12 cellular contexts compared by ENCODE assay signal in genomic region chr1:181255270-181255929, GRCh38.
DNase-seq lines count a peak whose midpoint lies in the region; ATAC-seq and TF ChIP-seq lines count a peak whose summit lies in the region.
"Had no signal": no experiment of that assay in that cellular context is flagged by ENCODE, and none has a peak within 500 bp of the region (broad histone marks: within the 10 kb centered on the region; RNA-seq: fewer than 3 reads in every experiment).

No MANE protein-coding gene starts in this region.

- intact Hi-C loops in sciatic nerve (cut with DNase I), result no loop called here

- TF ChIP-seq CTCF in fibroblast of the aortic adventitia (IDR thresholded peaks at IDR 0.05; ENCODE audit: insufficient read depth, low read length), result no peak

- peak; percentile 32 for ATAC-seq in sciatic nerve
- no peak for ATAC-seq in GM21360 (IDR thresholded peaks at IDR 0.05; ENCODE audit: unreplicated experiment)
- no peak for ATAC-seq in HG02610 (IDR thresholded peaks at IDR 0.05; ENCODE audit: unreplicated experiment)
- ATAC-seq: stimulated activated naive CD8-positive, alpha-beta T cell treated with anti-CD3 and anti-CD28 coated beads, Interleukin-15, Interleukin-2, amounts not matched to agents 100 U/mL and 50 U/mL, for 24 hours had no signal

- H3K4me3 ChIP-seq in fibroblast of the aortic adventitia (ENCODE audit: low read depth, low read length), result no peak overlapping the region
- H3K4me3 ChIP-seq: spleen had no signal

- peak; percentile 67 for DNase-seq in GOT3 (lab: John Stamatoyannopoulos, UW)
- peak; percentile 62 to 79 for DNase-seq in SW 1271 (lab: John Stamatoyannopoulos, UW)
- peak; percentile 100 for DNase-seq in fibroblast of the aortic adventitia (ENCODE audit: low read depth)
- DNase-seq in sciatic nerve (ENCODE audit: low spot score), result no peak
- DNase-seq in MV-4-11 (lab: John Stamatoyannopoulos, UW), result no peak
- no peak for DNase-seq in AML-193 (lab: John Stamatoyannopoulos, UW)
- DNase-seq: activated CD8-positive, alpha-beta memory T cell treated with anti-CD3 and anti-CD28 coated beads, Interleukin-2, amount 50 U/mL, for 48 hours; NCI-H1436; spleen; stimulated activated naive CD8-positive, alpha-beta T cell treated with anti-CD3 and anti-CD28 coated beads, Interleukin-15, Interleukin-2, amounts not matched to agents 100 U/mL and 50 U/mL, for 24 hours had no signal

Comparison
In these comparisons a context has a peak if more than half of its experiments do, and no peak if none do; other contexts are left out.
1. DNase-seq: peak in GOT3 (single experiment), SW 1271 (2 of 2) and fibroblast of the aortic adventitia (single experiment); none in sciatic nerve (single experiment), MV-4-11 (single experiment) and AML-193 (0 of 2).